In the genomic region with DNA sequence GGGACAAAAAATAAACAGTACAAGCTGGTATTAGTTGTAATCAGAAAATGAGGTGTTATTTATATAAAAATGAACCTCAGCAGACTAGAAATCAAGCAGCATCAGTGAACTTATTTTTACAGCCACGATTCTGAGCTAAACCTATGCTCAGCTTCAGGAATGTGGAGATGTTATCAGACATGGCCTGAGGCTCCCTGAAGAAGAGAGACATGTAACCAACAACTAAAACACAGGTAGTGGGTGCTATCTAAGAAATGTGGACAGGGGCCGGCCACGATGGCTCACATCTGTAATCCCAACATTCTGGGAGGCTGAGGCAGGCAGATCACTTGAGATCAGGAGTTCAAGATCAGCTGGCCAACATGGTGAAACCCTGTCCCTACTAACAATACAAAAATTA, we compare ENCODE assay signal across 16 cellular contexts.
"Had no signal": no experiment of that assay in that cellular context is flagged by ENCODE, and none has a peak within 500 bp of the region (broad histone marks: within the 10 kb centered on the region; RNA-seq: fewer than 3 reads in every experiment).

No MANE protein-coding gene starts in this region.

- H3K4me3 Mint-ChIP-seq: naive B cell; stimulated activated effector memory CD8-positive, alpha-beta T cell treated with anti-CD3 and anti-CD28 coated beads, Interleukin-12 subunit alpha, Interleukin-12 subunit beta, amount 100 ng/mL, for 72 hours had no signal

- H3K4me3 ChIP-seq: esophagus muscularis mucosa, lower lobe of right lung, SJSA1, smooth muscle cell, upper lobe of left lung had no signal

- H3K9me3 ChIP-seq: esophagus muscularis mucosa, lower lobe of right lung, neutrophil, upper lobe of left lung had no signal

- H3K9me3 Mint-ChIP-seq: stimulated activated effector memory CD8-positive, alpha-beta T cell treated with anti-CD3 and anti-CD28 coated beads, Interleukin-12 subunit alpha, Interleukin-12 subunit beta, amount 100 ng/mL, for 72 hours had no signal

- H3K27ac Mint-ChIP-seq: naive B cell; stimulated activated effector memory CD8-positive, alpha-beta T cell treated with anti-CD3 and anti-CD28 coated beads, Interleukin-12 subunit alpha, Interleukin-12 subunit beta, amount 100 ng/mL, for 72 hours had no signal

- DNase-seq: activated CD4-positive, alpha-beta T cell treated with anti-CD3 and anti-CD28 coated beads for 48 hours; hypothalamus; lower lobe of right lung; naive B cell; right cardiac atrium; substantia nigra; SW 1271; upper lobe of left lung had no signal

- H3K36me3 ChIP-seq: esophagus muscularis mucosa, lower lobe of right lung, neutrophil, SJSA1, upper lobe of left lung had no signal

- H3K27me3 ChIP-seq: esophagus muscularis mucosa, neutrophil, SJSA1, upper lobe of left lung had no signal

- H3K4me1 ChIP-seq: esophagus muscularis mucosa, lower lobe of right lung, upper lobe of left lung had no signal

- FAIRE-seq: astrocyte, colon had no signal

- H3K27ac ChIP-seq: esophagus muscularis mucosa, lower lobe of right lung, neutrophil, SJSA1, upper lobe of left lung, VCaP had no signal

- ATAC-seq: lower lobe of right lung; right cardiac atrium; stimulated activated effector memory CD8-positive, alpha-beta T cell treated with anti-CD3 and anti-CD28 coated beads, Interleukin-12 subunit alpha, Interleukin-12 subunit beta, amount 100 ng/mL, for 72 hours had no signal

- H3K36me3 Mint-ChIP-seq: naive B cell; stimulated activated effector memory CD8-positive, alpha-beta T cell treated with anti-CD3 and anti-CD28 coated beads, Interleukin-12 subunit alpha, Interleukin-12 subunit beta, amount 100 ng/mL, for 72 hours had no signal

- H3K4me2 ChIP-seq: smooth muscle cell had no signal
